Comparison of ENCODE assay signal across 8 cellular contexts in the genomic region with DNA sequence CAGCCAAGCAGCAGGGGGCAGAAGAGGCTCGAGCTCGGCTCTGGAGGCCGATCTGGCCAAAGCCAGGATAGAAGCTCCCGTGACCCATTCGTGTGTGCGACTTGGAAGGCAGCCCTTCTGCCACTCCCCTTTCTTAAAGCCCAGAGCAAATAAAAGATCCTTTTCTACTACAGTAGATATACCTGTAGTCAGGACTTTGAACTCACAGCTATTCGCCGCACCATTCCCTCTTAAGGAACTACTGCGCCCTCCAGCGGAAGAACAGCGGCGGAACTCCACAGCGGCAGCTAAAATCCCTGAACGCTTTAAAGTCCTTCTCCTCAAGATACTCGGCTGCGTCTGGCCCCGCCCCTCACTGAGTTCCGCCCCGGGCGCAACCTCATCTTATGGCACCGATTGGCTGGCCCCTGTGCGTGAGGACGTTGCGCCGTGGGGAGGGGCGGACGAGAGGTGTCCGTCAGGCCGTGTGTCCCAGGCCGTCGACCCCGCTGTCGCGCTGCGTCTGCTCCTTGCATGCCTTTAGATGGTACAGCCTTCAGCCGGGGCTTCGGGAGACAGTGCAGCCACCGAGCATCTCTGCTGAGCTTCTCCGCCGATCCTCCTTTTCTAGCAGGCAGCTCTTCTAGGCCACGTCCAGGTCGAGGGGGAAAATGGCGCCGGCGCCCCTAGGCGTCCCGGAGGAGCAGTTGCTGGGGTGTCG. TPM values are rescaled to one million over a fixed set of nuclear protein-coding genes. Genes with fewer than 3 reads are reported as not detected.
DNase-seq lines count a peak whose midpoint lies in the region; ATAC-seq, FAIRE-seq and TF ChIP-seq lines count a peak whose summit lies in the region.

A gene with protein sequence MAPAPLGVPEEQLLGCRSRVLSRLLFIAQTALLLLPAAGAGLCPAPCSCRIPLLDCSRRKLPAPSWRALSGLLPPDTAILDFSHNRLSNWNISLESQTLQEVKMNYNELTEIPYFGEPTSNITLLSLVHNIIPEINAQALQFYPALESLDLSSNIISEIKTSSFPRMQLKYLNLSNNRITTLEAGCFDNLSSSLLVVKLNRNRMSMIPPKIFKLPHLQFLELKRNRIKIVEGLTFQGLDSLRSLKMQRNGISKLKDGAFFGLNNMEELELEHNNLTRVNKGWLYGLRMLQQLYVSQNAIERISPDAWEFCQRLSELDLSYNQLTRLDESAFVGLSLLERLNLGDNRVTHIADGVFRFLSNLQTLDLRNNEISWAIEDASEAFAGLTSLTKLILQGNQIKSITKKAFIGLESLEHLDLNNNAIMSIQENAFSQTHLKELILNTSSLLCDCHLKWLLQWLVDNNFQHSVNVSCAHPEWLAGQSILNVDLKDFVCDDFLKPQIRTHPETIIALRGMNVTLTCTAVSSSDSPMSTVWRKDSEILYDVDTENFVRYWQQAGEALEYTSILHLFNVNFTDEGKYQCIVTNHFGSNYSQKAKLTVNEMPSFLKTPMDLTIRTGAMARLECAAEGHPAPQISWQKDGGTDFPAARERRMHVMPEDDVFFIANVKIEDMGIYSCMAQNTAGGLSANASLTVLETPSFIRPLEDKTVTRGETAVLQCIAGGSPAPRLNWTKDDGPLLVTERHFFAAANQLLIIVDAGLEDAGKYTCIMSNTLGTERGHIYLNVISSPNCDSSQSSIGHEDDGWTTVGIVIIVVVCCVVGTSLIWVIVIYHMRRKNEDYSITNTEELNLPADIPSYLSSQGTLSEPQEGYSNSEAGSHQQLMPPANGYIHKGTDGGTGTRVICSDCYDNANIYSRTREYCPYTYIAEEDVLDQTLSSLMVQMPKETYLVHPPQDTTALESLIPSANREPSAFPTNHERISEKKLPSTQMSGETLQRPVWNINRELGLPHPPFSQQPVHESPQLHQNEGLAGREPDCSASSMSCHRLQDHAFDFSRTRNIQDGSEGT (plus strand): TSS at position 442 of the 700 bp plus-strand sequence. CDS start 209 bp downstream, at position 651.

- DNase-seq in Ammon's horn (ENCODE audit: low spot score): peak; percentile 99
- peak; percentile 97 for DNase-seq in NCI-H446 treated with DMSO at 0.1 percent for 48 hours (lab: John Stamatoyannopoulos, UW)
- peak; percentile 96 for DNase-seq in cerebellum (ENCODE audit: low spot score)
- peak; percentile 96 for DNase-seq in keratinocyte (ENCODE audit: low read depth, low spot score)
- peak; percentile 93 to 95 for DNase-seq in stimulated activated CD4-positive, alpha-beta T cell treated with anti-CD3 and anti-CD28 coated beads, Interleukin-15, amount 100 ng/mL, for 1 hour (ENCODE audit: low read depth in 1 of 2, low spot score in 1 of 2)

- H3K79me2 ChIP-seq in keratinocyte (ENCODE audit: control insufficient read depth, insufficient read depth, low read length): peaks cover 40% of the 10 kb centered on the region

- H3K27ac ChIP-seq in keratinocyte (ENCODE audit: control insufficient read depth, insufficient read depth, low read length): peak within 1 kb of the TSS; percentile 92

- peak; percentile 64 for FAIRE-seq in keratinocyte (lab: Jason Lieb, UNC)

- H4K20me1 ChIP-seq in keratinocyte (ENCODE audit: control insufficient read depth, extremely low read depth, insufficient read depth, low read length): no peaks in the 10 kb centered on the region

- H3K4me3 ChIP-seq in keratinocyte (ENCODE audit: control insufficient read depth in 2 of 3, extremely low read depth in 1 of 3, insufficient read depth in 2 of 3, low read depth in 1 of 3, low read length in 3 of 3): peak within 1 kb of the TSS; percentile 92 to 97 (median 95)

- H3K9ac ChIP-seq in keratinocyte (ENCODE audit: control insufficient read depth, extremely low read depth, insufficient read depth, low read length): peak within 1 kb of the TSS; percentile 95

- H3K4me2 ChIP-seq in keratinocyte (ENCODE audit: control insufficient read depth, extremely low read depth, insufficient read depth, low read depth, low read length): peak within 1 kb of the TSS; percentile 95

- peak; percentile 75 to 83 (median 78) for TF ChIP-seq CTCF in keratinocyte (optimal IDR thresholded peaks at IDR 0.05 in 1 of 3, IDR thresholded peaks at IDR 0.05 in 1 of 3, conservative IDR thresholded peaks at IDR 0.05 in 1 of 3; ENCODE audit: extremely low read depth in 1 of 3, insufficient read depth in 2 of 3, low read length in 3 of 3)

- peaks cover 10% of the 10 kb centered on the region for H3K4me1 ChIP-seq in keratinocyte (ENCODE audit: control insufficient read depth, extremely low read depth, insufficient read depth, low read length)

- peak within 1 kb of the TSS; percentile 99 for H2AFZ ChIP-seq in keratinocyte (ENCODE audit: control insufficient read depth, low read length)

- ATAC-seq in GM19043 (IDR thresholded peaks at IDR 0.05; ENCODE audit: low read depth, unreplicated experiment) (peak; percentile 93), HG03378 (IDR thresholded peaks at IDR 0.05; ENCODE audit: unreplicated experiment) (peak; percentile 91)
- peak; percentile 96 to 97 for ATAC-seq in activated CD4-positive, CD25-positive, alpha-beta regulatory T cell treated with anti-CD3 and anti-CD28 coated beads, Interleukin-2, amount 50 U/mL, for 24 hours

- no peaks in the 10 kb centered on the region for H3K27me3 ChIP-seq in keratinocyte (ENCODE audit: control insufficient read depth, extremely low read depth, insufficient read depth, low read length)

- H3K36me3 ChIP-seq in keratinocyte (ENCODE audit: control insufficient read depth in 2 of 2, extremely low read depth in 1 of 2, insufficient read depth in 2 of 2, low read length in 2 of 2): peaks cover 0 to 1% of the 10 kb centered on the region in 2 experiments

- H3K9me1 ChIP-seq in keratinocyte (ENCODE audit: control insufficient read depth, extremely low read depth, insufficient read depth, low read length): no peaks in the 10 kb centered on the region

- dilution Hi-C loops in keratinocyte (cut with MboI; ENCODE audit: extremely low pct_ligation_motif_present, low sequenced_read_pairs): no loop called here

- H3K9me3 ChIP-seq in keratinocyte (ENCODE audit: control insufficient read depth, low read depth, low read length): no peaks in the 10 kb centered on the region

RNA-seq across cellular contexts. Expression of the gene that starts here (rescaled TPM):
- 40.6 TPM for total RNA-seq in cerebellum
- polyA plus RNA-seq in keratinocyte: 8.1 to 12.5 TPM (median 11.5 TPM) in 3 replicates
- 8.9 TPM for polyA plus RNA-seq in keratinocyte (2011; ENCODE audit: low read depth)
- 2.1 and 4.8 TPM in 2 replicates for polyA plus RNA-seq in keratinocyte (2011; cell fraction: cytosol; rRNA removed)
- polyA plus RNA-seq in keratinocyte (2011; cell fraction: nucleus; rRNA removed): 27.3 and 28.6 TPM in 2 replicates
- 5.0 and 5.5 TPM in 2 replicates for polyA plus RNA-seq in keratinocyte (2012; ENCODE audit: low replicate concordance)
- 16.4 to 31.6 TPM (median 30.4 TPM) in 3 replicates for polyA minus RNA-seq in keratinocyte
- 4.2 TPM for polyA minus RNA-seq in keratinocyte (2011; cell fraction: cytosol; rRNA and poly(A)+ RNA removed)
- 24.8 and 46.3 TPM in 2 replicates for polyA minus RNA-seq in keratinocyte (2011; cell fraction: nucleus; rRNA and poly(A)+ RNA removed)

Comparison
In these comparisons a context has a peak if more than half of its experiments do, and no peak if none do; other contexts are left out.
1. Peak in every context shown above with its lines: DNase-seq, ATAC-seq, H3K4me3 ChIP-seq and H3K27ac ChIP-seq.